ENCODE assay signal across 23 cellular contexts in the genomic region with DNA sequence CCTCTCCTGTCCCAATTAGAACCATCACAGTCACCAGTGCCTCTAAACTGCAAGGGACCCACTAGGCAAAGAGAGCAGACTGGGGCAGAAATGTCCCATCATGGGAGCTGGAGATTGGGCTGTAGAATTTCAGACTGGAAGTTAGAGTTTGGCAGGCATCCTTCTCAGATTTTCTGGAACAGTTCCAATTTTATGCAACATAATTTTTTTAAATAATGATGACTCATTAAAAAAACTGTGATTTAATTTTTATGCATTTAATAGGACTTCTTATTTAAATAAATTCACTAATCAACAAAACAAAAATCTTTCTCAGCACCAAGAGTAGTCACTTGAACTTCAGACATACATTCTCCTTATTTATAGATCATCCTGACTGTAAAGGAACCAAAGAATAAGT.
DNase-seq lines count a peak whose midpoint lies in the region; ATAC-seq and TF ChIP-seq lines count a peak whose summit lies in the region.
"Had no signal": no experiment of that assay in that cellular context is flagged by ENCODE, and none has a peak within 500 bp of the region (broad histone marks: within the 10 kb centered on the region; RNA-seq: fewer than 3 reads in every experiment).

No MANE protein-coding gene starts in this region.

- no peak overlapping the region for H3K4me3 Mint-ChIP-seq in stimulated activated effector memory CD8-positive, alpha-beta T cell treated with anti-CD3 and anti-CD28 coated beads, Interleukin-12 subunit alpha, Interleukin-12 subunit beta, amount 100 ng/mL, for 72 hours
- H3K4me3 Mint-ChIP-seq: B cell; CD8-positive, alpha-beta T cell had no signal

- no peak overlapping the region for H3K9ac ChIP-seq in adipocyte (ENCODE audit: low read length)

- H3K9me3 Mint-ChIP-seq in stimulated activated effector memory CD8-positive, alpha-beta T cell treated with anti-CD3 and anti-CD28 coated beads, Interleukin-12 subunit alpha, Interleukin-12 subunit beta, amount 100 ng/mL, for 72 hours: peaks cover 3% of the 10 kb centered on the region
- H3K9me3 Mint-ChIP-seq: CD8-positive, alpha-beta T cell had no signal

- H3K36me3 Mint-ChIP-seq in stimulated activated effector memory CD8-positive, alpha-beta T cell treated with anti-CD3 and anti-CD28 coated beads, Interleukin-12 subunit alpha, Interleukin-12 subunit beta, amount 100 ng/mL, for 72 hours: no peaks in the 10 kb centered on the region
- H3K36me3 Mint-ChIP-seq: CD8-positive, alpha-beta T cell had no signal

- no peaks in the 10 kb centered on the region for H3K4me1 Mint-ChIP-seq in stimulated activated effector memory CD8-positive, alpha-beta T cell treated with anti-CD3 and anti-CD28 coated beads, Interleukin-12 subunit alpha, Interleukin-12 subunit beta, amount 100 ng/mL, for 72 hours
- H3K4me1 Mint-ChIP-seq: B cell had no signal

- no peaks in the 10 kb centered on the region for H3K9me3 ChIP-seq in adipocyte (ENCODE audit: control insufficient read depth, low read length)
- H3K9me3 ChIP-seq: Caco-2 had no signal

- H3K4me3 ChIP-seq in adipocyte (ENCODE audit: low read length): no peak overlapping the region
- H3K4me3 ChIP-seq in cardiac fibroblast (replicated peaks in 1 of 2; ENCODE audit: low read depth in 2 of 2, low read length in 2 of 2): no peak overlapping the region
- H3K4me3 ChIP-seq in fibroblast of pulmonary artery (replicated peaks; ENCODE audit: low read depth, low read length): no peak overlapping the region
- H3K4me3 ChIP-seq: GM12878 had no signal

- no peaks in the 10 kb centered on the region for H3K4me1 ChIP-seq in adipocyte (ENCODE audit: control insufficient read depth, insufficient read depth, low read length)
- H3K4me1 ChIP-seq: Caco-2 had no signal

- ATAC-seq in HG03432 (IDR thresholded peaks at IDR 0.05; ENCODE audit: unreplicated experiment): no peak
- no peak for ATAC-seq in stimulated activated effector memory CD8-positive, alpha-beta T cell treated with anti-CD3 and anti-CD28 coated beads, Interleukin-12 subunit alpha, Interleukin-12 subunit beta, amount 100 ng/mL, for 72 hours
- ATAC-seq: CD8-positive, alpha-beta T cell; GM12878; Panc1 had no signal

- DNase-seq in adipocyte (ENCODE audit: low read depth): peak; percentile 11
- peak; percentile 42 to 50 for DNase-seq in cardiac fibroblast (ENCODE audit: low read depth in 2 of 2)
- peak; percentile 25 for DNase-seq in fibroblast of pulmonary artery (ENCODE audit: low read depth)
- no peak for DNase-seq in ecto neural progenitor cell (ENCODE audit: low spot score)
- no peak for DNase-seq in GM10266 (ENCODE audit: extremely low spot score)
- DNase-seq in stimulated activated effector memory CD8-positive, alpha-beta T cell treated with anti-CD3 and anti-CD28 coated beads, Interleukin-12 subunit alpha, Interleukin-12 subunit beta, amount 100 ng/mL, for 72 hours (ENCODE audit: low spot score in 2 of 2): no peak
- DNase-seq: Caco-2; CD8-positive, alpha-beta T cell; H7; KG1; MM.1S; NCI-H1417; NCI-H1694 treated with DMSO at 0.1 percent for 48 hours; NCI-H2081; NCI-H2171; NCI-H226; NCI-H510A; NCI-H69; SHP77 treated with DMSO at 0.1 percent for 48 hours had no signal

- H3K27ac Mint-ChIP-seq in stimulated activated effector memory CD8-positive, alpha-beta T cell treated with anti-CD3 and anti-CD28 coated beads, Interleukin-12 subunit alpha, Interleukin-12 subunit beta, amount 100 ng/mL, for 72 hours: no peak overlapping the region
- H3K27ac Mint-ChIP-seq: B cell; CD8-positive, alpha-beta T cell had no signal

- no peaks in the 10 kb centered on the region for H3K36me3 ChIP-seq in adipocyte (ENCODE audit: control insufficient read depth, insufficient read depth, low read length, severe bottlenecking)

- no peak for TF ChIP-seq CTCF in cardiac fibroblast (IDR thresholded peaks at IDR 0.05; ENCODE audit: low read depth, low read length)
- no peak for TF ChIP-seq CTCF in fibroblast of pulmonary artery (IDR thresholded peaks at IDR 0.05; ENCODE audit: low read length, missing control alignments)
- TF ChIP-seq CTCF in GM10266 (IDR thresholded peaks at IDR 0.05; ENCODE audit: control insufficient read depth, insufficient read depth, low read depth, missing control alignments): no peak

- no peaks in the 10 kb centered on the region for H3K27me3 ChIP-seq in adipocyte (replicated peaks; ENCODE audit: control insufficient read depth, insufficient read depth, low read length)

Comparison
In these comparisons a context has a peak if more than half of its experiments do, and no peak if none do; other contexts are left out.
1. DNase-seq: peak in adipocyte (single experiment), cardiac fibroblast (2 of 2) and fibroblast of pulmonary artery (single experiment); none in ecto neural progenitor cell (single experiment), GM10266 (single experiment) and stimulated activated effector memory CD8-positive, alpha-beta T cell treated with anti-CD3 and anti-CD28 coated beads, Interleukin-12 subunit alpha, Interleukin-12 subunit beta, amount 100 ng/mL, for 72 hours (0 of 2).